Comparison of ENCODE assay signal across 10 cellular contexts in the genomic region with DNA sequence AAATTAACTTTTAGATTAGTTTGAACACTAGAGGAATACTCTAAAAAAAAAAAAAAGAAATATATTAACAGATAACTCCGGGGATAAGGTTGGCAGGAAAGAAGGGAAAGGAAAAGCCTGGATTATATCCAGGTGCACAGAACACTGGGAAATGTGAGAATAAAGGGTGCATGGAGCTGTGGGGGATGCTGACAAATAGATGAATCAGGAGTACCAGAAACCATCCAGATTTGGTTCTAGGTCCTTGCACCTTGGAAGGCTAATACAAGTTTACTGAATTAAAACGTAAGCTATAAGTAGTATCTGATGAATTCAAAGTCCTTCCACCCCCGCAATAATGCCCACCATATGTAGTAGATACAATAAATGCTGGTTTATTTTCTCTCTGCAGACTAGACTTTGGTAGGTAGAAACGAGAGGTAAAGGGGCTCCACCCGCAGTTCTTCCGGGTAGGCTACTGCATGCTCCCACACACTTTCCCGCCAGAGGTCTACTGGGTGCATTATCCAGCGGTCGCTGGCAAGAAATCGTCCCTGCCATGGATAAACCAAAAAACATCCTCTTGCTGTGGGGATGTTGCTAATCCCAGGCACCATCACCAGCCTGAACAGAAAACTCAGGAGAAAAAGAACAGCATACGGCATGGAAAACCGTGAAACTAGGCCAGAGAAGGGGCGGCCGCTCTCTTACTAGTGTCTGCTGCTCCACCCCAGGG. TPM values are rescaled to one million over a fixed set of nuclear protein-coding genes. Genes with fewer than 3 reads are reported as not detected.
DNase-seq lines count a peak whose midpoint lies in the region; ATAC-seq, FAIRE-seq and TF ChIP-seq lines count a peak whose summit lies in the region.
"Had no signal": no experiment of that assay in that cellular context is flagged by ENCODE, and none has a peak within 500 bp of the region (broad histone marks: within the 10 kb centered on the region; RNA-seq: fewer than 3 reads in every experiment).

No MANE protein-coding gene starts in this region.

- H3K27me3 ChIP-seq in kidney epithelial cell (ENCODE audit: control insufficient read depth, insufficient read depth, low read length) (no peaks in the 10 kb centered on the region), stomach (peaks cover 0 to 31% (median 28%) of the 10 kb centered on the region in 3 donors), small intestine (ENCODE audit: control insufficient read depth in 2 of 2, insufficient read depth in 2 of 2, low read length in 2 of 2) (peaks cover 3 to 5% of the 10 kb centered on the region in 2 donors)

- WGBS in stomach, 5 donors: 28 to 41% (median 35%) methylated on average over 14 of the region's 14 CpGs
- WGBS in small intestine, 3 donors: 34 to 47% (median 34%) methylated on average over 14 of the region's 14 CpGs

- intact Hi-C loops in stomach (cut with DNase I; ENCODE audit: low total_unique reads): no loop called here

- FAIRE-seq in HTR-8/SVneo (lab: Jason Lieb, UNC): peak; percentile 33
- no peak for FAIRE-seq in small intestine (lab: Jason Lieb, UNC)

- no peak for TF ChIP-seq POLR2A in stomach (IDR thresholded peaks at IDR 0.05)

- H3K27ac ChIP-seq in stomach (peak overlapping the region; percentile 84 to 94 (median 88)), small intestine (ENCODE audit: low read depth in 1 of 2, low read length in 1 of 2) (peak overlapping the region in 1 of 2 donors; percentile 85)

- in situ Hi-C loops in astrocyte of the cerebellum (cut with HindIII; ENCODE audit: low sequenced_read_pairs): no loop called here

- TF ChIP-seq EP300 in stomach (IDR thresholded peaks at IDR 0.05): no peak

- H3K36me3 ChIP-seq in kidney epithelial cell (ENCODE audit: control insufficient read depth, insufficient read depth, low read length): no peaks in the 10 kb centered on the region
- H3K36me3 ChIP-seq in stomach: peaks cover 0 to 15% (median 7%) of the 10 kb centered on the region in 4 donors
- H3K36me3 ChIP-seq in small intestine (ENCODE audit: control insufficient read depth in 2 of 2, insufficient read depth in 2 of 2, low read length in 2 of 2): no peaks in the 10 kb centered on the region

- no peak for TF ChIP-seq CTCF in astrocyte of the cerebellum (IDR thresholded peaks at IDR 0.05; ENCODE audit: low read depth, low read length, missing control alignments)
- TF ChIP-seq CTCF in kidney epithelial cell (IDR thresholded peaks at IDR 0.05; ENCODE audit: insufficient read depth, low read length, poor library complexity, severe bottlenecking): no peak
- no peak for TF ChIP-seq CTCF in stomach (IDR thresholded peaks at IDR 0.05)

- ATAC-seq in GM21381 (IDR thresholded peaks at IDR 0.05; ENCODE audit: unreplicated experiment): no peak

- DNase-seq in HTR-8/SVneo (ENCODE audit: insufficient read length, low spot score) (peak; percentile 30), astrocyte of the cerebellum (ENCODE audit: low read depth) (no peak), kidney epithelial cell (ENCODE audit: low read depth) (no peak), stomach (no peak), OCI-M2 (lab: John Stamatoyannopoulos, UW; ENCODE audit: unreplicated experiment) (no peak), D341Med (ENCODE audit: low spot score) (no peak), small intestine (no peak)
- DNase-seq: activated naive CD4-positive, alpha-beta T cell treated with anti-CD3 and anti-CD28 coated beads for 36 hours; NCI-H526 treated with DMSO at 0.1 percent for 48 hours had no signal

- H3K4me3 ChIP-seq in astrocyte of the cerebellum (ENCODE audit: low read depth, low read length) (peak overlapping the region; percentile 84), kidney epithelial cell (ENCODE audit: low read depth, low read length) (peak overlapping the region; percentile 57), stomach (peak overlapping the region; percentile 64 to 70 (median 68)), small intestine (ENCODE audit: low read depth in 1 of 2, low read length in 2 of 2) (peak overlapping the region in 1 of 2 donors; percentile 35)

- H3K9me3 ChIP-seq in stomach: no peaks in the 10 kb centered on the region
- H3K9me3 ChIP-seq in small intestine (ENCODE audit: control insufficient read depth, low read depth): no peaks in the 10 kb centered on the region

- H3K4me1 ChIP-seq in stomach (peaks cover 3 to 32% (median 22%) of the 10 kb centered on the region in 4 donors), small intestine (ENCODE audit: control insufficient read depth in 2 of 2, insufficient read depth in 1 of 2, low read depth in 1 of 2, low read length in 1 of 2) (no peaks in the 10 kb centered on the region)

RNA-seq across cellular contexts. Expression of a gene that starts 1.6 kb away (rescaled TPM):
- 7.9 and 8.8 TPM in 2 replicates for total RNA-seq in kidney epithelial cell
- total RNA-seq in stomach: 100 to 1,000 TPM in 1 of 5 donors, 10 to 100 TPM in 2, 1 to 10 TPM in 1, not detected in 1; 6.2 to 107 (median 19.2) TPM
- 10 to 100 TPM in 2 of 3 donors, 1 to 10 TPM in 1; 8.3 to 28.0 (median 21.4) TPM for polyA plus RNA-seq in stomach
- polyA plus RNA-seq in small intestine: 10 to 100 TPM in 1 of 3 donors, 1 to 10 TPM in 1, not detected in 1; 9.2 to 15.5 TPM
- total RNA-seq: activated naive CD4-positive, alpha-beta T cell treated with anti-CD3 and anti-CD28 coated beads for 36 hours had no signal

RNA-seq across cellular contexts. Expression of a gene that starts 47.0 kb away (rescaled TPM):
- not detected in 2 replicates for total RNA-seq in kidney epithelial cell
- 10 to 100 TPM in 1 of 5 donors, 1 to 10 TPM in 3, under 1 TPM in 1; 0.45 to 13.2 (median 2.6) TPM for total RNA-seq in stomach
- polyA plus RNA-seq in stomach: 10 to 100 TPM in 1 of 3 donors, 1 to 10 TPM in 2; 3.8 to 18.1 (median 5.5) TPM
- 1 to 10 TPM; 2.5 to 6.2 (median 4.3) TPM for polyA plus RNA-seq in small intestine
